In genomic region chr10:37434091-37434490, GRCh38 we compare ENCODE assay signal across 15 cellular contexts.
DNase-seq lines count a peak whose midpoint lies in the region; ATAC-seq, FAIRE-seq and TF ChIP-seq lines count a peak whose summit lies in the region.
"Had no signal": no experiment of that assay in that cellular context is flagged by ENCODE, and none has a peak within 500 bp of the region (broad histone marks: within the 10 kb centered on the region; RNA-seq: fewer than 3 reads in every experiment).

No MANE protein-coding gene starts in this region.

- no peaks in the 10 kb centered on the region for H3K9me1 ChIP-seq in K562 (ENCODE audit: control insufficient read depth, insufficient read depth, low read length)

- no peaks in the 10 kb centered on the region for H3K36me3 Mint-ChIP-seq in activated CD4-positive, alpha-beta T cell treated with anti-CD3 and anti-CD28 coated beads, Interleukin-2, amount 10 ng/mL, durations not matched to agents 24 days and 14 days (ENCODE audit: low read depth)
- H3K36me3 Mint-ChIP-seq: mesothelial cell of epicardium; stimulated activated effector memory CD8-positive, alpha-beta T cell treated with anti-CD3 and anti-CD28 coated beads, Interleukin-12 subunit alpha, Interleukin-12 subunit beta, amount 100 ng/mL, for 72 hours had no signal

- in situ Hi-C loops in K562 (cut with MboI): no loop called here

- TF ChIP-seq CTCF in SK-N-SH (IDR thresholded peaks at IDR 0.05) (peak; percentile 56), K562 (IDR thresholded peaks at IDR 0.05 in 2 of 3, conservative IDR thresholded peaks at IDR 0.05 in 1 of 3; ENCODE audit: insufficient read depth in 2 of 3, low read depth in 1 of 3, low read length in 3 of 3) (no peak)

- H3K4me1 ChIP-seq in SK-N-SH (ENCODE audit: control insufficient read depth in 1 of 2, insufficient read depth in 2 of 2, low read depth in 1 of 2, low read length in 1 of 2): no peaks in the 10 kb centered on the region
- no peaks in the 10 kb centered on the region for H3K4me1 ChIP-seq in K562 (replicated peaks in 1 of 2; ENCODE audit: control insufficient read depth in 2 of 2, insufficient read depth in 2 of 2, low read length in 2 of 2)
- H3K4me1 ChIP-seq: parathyroid adenoma, vagina had no signal

- H3K9me3 ChIP-seq in SK-N-SH: no peaks in the 10 kb centered on the region
- no peaks in the 10 kb centered on the region for H3K9me3 ChIP-seq in K562 (replicated peaks; ENCODE audit: control insufficient read depth, insufficient read depth, low read depth, low read length)
- H3K9me3 ChIP-seq: vagina had no signal

- H3K9me3 Mint-ChIP-seq in activated CD4-positive, alpha-beta T cell treated with anti-CD3 and anti-CD28 coated beads, Interleukin-2, amount 10 ng/mL, durations not matched to agents 24 days and 14 days: peaks cover 6% of the 10 kb centered on the region

- H3K36me3 ChIP-seq in SK-N-SH (replicated peaks in 1 of 2; ENCODE audit: control insufficient read depth in 1 of 2, insufficient read depth in 2 of 2, low read length in 1 of 2): no peaks in the 10 kb centered on the region
- H3K36me3 ChIP-seq in K562 (ENCODE audit: control insufficient read depth, insufficient read depth, low read length): no peaks in the 10 kb centered on the region
- H3K36me3 ChIP-seq: vagina, WERI-Rb-1 had no signal

- POLR2A ChIA-PET in SK-N-SH (lab: Yijun Ruan, JAX): no interaction called here
- POLR2A ChIA-PET in K562 (lab: Yijun Ruan, JAX): no interaction called here

- intact Hi-C loops in K562 (cut with micrococcal nuclease): no loop called here
- intact Hi-C loops in activated CD4-positive, alpha-beta T cell treated with anti-CD3 and anti-CD28 coated beads, Interleukin-2, amount 10 ng/mL, durations not matched to agents 24 days and 14 days (cut with micrococcal nuclease): no loop called here

- no peak overlapping the region for H3K27ac ChIP-seq in SK-N-SH (ENCODE audit: low read depth in 2 of 2, low read length in 1 of 2)
- H3K27ac ChIP-seq in K562 (ENCODE audit: extremely low read depth, low read depth, low read length): no peak overlapping the region
- H3K27ac ChIP-seq: coronary artery, parathyroid adenoma, vagina, WERI-Rb-1 had no signal

- CTCF ChIA-PET in SK-N-SH (lab: Yijun Ruan, JAX): no interaction called here
- CTCF ChIA-PET in K562 (lab: Yijun Ruan, JAX; ENCODE audit: low intra/inter-chr PET ratio): no interaction called here

- BruUV-seq in K562 (replicated peaks; lab: Mats Ljungman, UMichigan): no TSS peak

- H3F3A ChIP-seq in SK-N-SH (replicated peaks; ENCODE audit: insufficient read depth): no peaks in the 10 kb centered on the region

- ATAC-seq in SK-N-SH treated with all-trans-retinoic acid at 6 μM for 48 hours: no peak
- ATAC-seq in K562: no peak
- ATAC-seq: stimulated activated effector memory CD8-positive, alpha-beta T cell treated with anti-CD3 and anti-CD28 coated beads, Interleukin-12 subunit alpha, Interleukin-12 subunit beta, amount 100 ng/mL, for 72 hours had no signal

- H3K27me3 ChIP-seq in SK-N-SH (ENCODE audit: insufficient read depth) (no peaks in the 10 kb centered on the region), K562 (ENCODE audit: control insufficient read depth in 2 of 2, insufficient read depth in 2 of 2, low read length in 2 of 2) (no peaks in the 10 kb centered on the region)
- H3K27me3 ChIP-seq: vagina had no signal

- H3K4me3 ChIP-seq in SK-N-SH (ENCODE audit: low read depth in 2 of 2, low read length in 1 of 2) (no peak overlapping the region), K562 (no peak overlapping the region)
- H3K4me3 ChIP-seq: coronary artery, vagina had no signal

- no peaks in the 10 kb centered on the region for H3K9me2 ChIP-seq in SK-N-SH

- DNase-seq in SK-N-SH: no peak
- DNase-seq in NAMALWA (ENCODE audit: low spot score): peak; percentile 15
- no peak for DNase-seq in K562 (ENCODE audit: extremely low read depth in 1 of 4, low spot score in 3 of 4)
- DNase-seq in renal cortical epithelial cell (ENCODE audit: low read depth): peak; percentile 1
- DNase-seq in 8988T: no peak
- DNase-seq in activated CD4-positive, alpha-beta T cell treated with anti-CD3 and anti-CD28 coated beads, Interleukin-2, amount 10 ng/mL, durations not matched to agents 24 days and 14 days: no peak
- DNase-seq in T-helper 1 cell: no peak
- DNase-seq: NCI-H2107, WERI-Rb-1 had no signal

- no peak overlapping the region for H3K27ac Mint-ChIP-seq in activated CD4-positive, alpha-beta T cell treated with anti-CD3 and anti-CD28 coated beads, Interleukin-2, amount 10 ng/mL, durations not matched to agents 24 days and 14 days
- H3K27ac Mint-ChIP-seq: mesothelial cell of epicardium; stimulated activated effector memory CD8-positive, alpha-beta T cell treated with anti-CD3 and anti-CD28 coated beads, Interleukin-12 subunit alpha, Interleukin-12 subunit beta, amount 100 ng/mL, for 72 hours had no signal

- H3K4me2 ChIP-seq in SK-N-SH: no peak overlapping the region
- H3K4me2 ChIP-seq in K562 (ENCODE audit: insufficient read depth, low read length): no peak overlapping the region

- H3K79me2 ChIP-seq in SK-N-SH (ENCODE audit: insufficient read depth) (no peaks in the 10 kb centered on the region), K562 (ENCODE audit: control insufficient read depth, insufficient read depth, low read length) (no peaks in the 10 kb centered on the region)
- H3K79me2 ChIP-seq: parathyroid adenoma had no signal

- H4K20me1 ChIP-seq in SK-N-SH (ENCODE audit: insufficient read depth) (no peaks in the 10 kb centered on the region), K562 (replicated peaks; ENCODE audit: control insufficient read depth, insufficient read depth, low read length) (no peaks in the 10 kb centered on the region)

- no peaks in the 10 kb centered on the region for H3K4me1 Mint-ChIP-seq in activated CD4-positive, alpha-beta T cell treated with anti-CD3 and anti-CD28 coated beads, Interleukin-2, amount 10 ng/mL, durations not matched to agents 24 days and 14 days
- H3K4me1 Mint-ChIP-seq: mesothelial cell of epicardium; stimulated activated effector memory CD8-positive, alpha-beta T cell treated with anti-CD3 and anti-CD28 coated beads, Interleukin-12 subunit alpha, Interleukin-12 subunit beta, amount 100 ng/mL, for 72 hours had no signal

- H3K4me3 Mint-ChIP-seq in activated CD4-positive, alpha-beta T cell treated with anti-CD3 and anti-CD28 coated beads, Interleukin-2, amount 10 ng/mL, durations not matched to agents 24 days and 14 days: no peak overlapping the region
- H3K4me3 Mint-ChIP-seq: mesothelial cell of epicardium; stimulated activated effector memory CD8-positive, alpha-beta T cell treated with anti-CD3 and anti-CD28 coated beads, Interleukin-12 subunit alpha, Interleukin-12 subunit beta, amount 100 ng/mL, for 72 hours had no signal

- 5% methylated on average over 2 of the region's 2 CpGs for WGBS in SK-N-SH (ENCODE audit: low lambda C conversion rate)
- 0% methylated on average over 2 of the region's 2 CpGs for WGBS in K562 (ENCODE audit: insufficient coverage, low coverage, missing lambda C conversion rate)

- TF ChIP-seq POLR2A in K562 (conservative IDR thresholded peaks at IDR 0.05): no peak

- no peak for TF ChIP-seq EP300 in SK-N-SH (IDR thresholded peaks at IDR 0.05; ENCODE audit: borderline replicate concordance in 1 of 2, low read depth in 1 of 2, low read length in 1 of 2)
- no peak for TF ChIP-seq EP300 in K562 (IDR thresholded peaks at IDR 0.05; ENCODE audit: low read length)

- peak; percentile 48 for FAIRE-seq in K562 (lab: Jason Lieb, UNC)

- H3K27me3 Mint-ChIP-seq in activated CD4-positive, alpha-beta T cell treated with anti-CD3 and anti-CD28 coated beads, Interleukin-2, amount 10 ng/mL, durations not matched to agents 24 days and 14 days: no peaks in the 10 kb centered on the region

- H3K9ac ChIP-seq in SK-N-SH (no peak overlapping the region), K562 (ENCODE audit: insufficient read depth in 1 of 2, low read depth in 2 of 2, low read length in 2 of 2) (no peak overlapping the region)
- H3K9ac ChIP-seq: parathyroid adenoma had no signal

- peak; percentile 29; the same call in 1 of the 2 replicates for TF ChIP-seq RAD21 in SK-N-SH (IDR thresholded peaks at IDR 0.05; ENCODE audit: low read length)
- no peak; a peak in 1 of 4 replicates for TF ChIP-seq RAD21 in K562 (CRISPR knock-in tag; conservative IDR thresholded peaks at IDR 0.05 in 1 of 2, IDR thresholded peaks at IDR 0.05 in 1 of 2)

- H2AFZ ChIP-seq in SK-N-SH (ENCODE audit: low read depth) (no peak overlapping the region), K562 (ENCODE audit: low read depth, low read length) (no peak overlapping the region)
- H2AFZ ChIP-seq: parathyroid adenoma had no signal

TF ChIP-seq in SK-N-SH, 30 proteins besides CTCF, POLR2A, EP300 and RAD21 (continues in another document):
- TF ChIP-seq ELF1 (IDR thresholded peaks at IDR 0.05) (no peak), TCF12 (IDR thresholded peaks at IDR 0.05) (no peak), JUND (IDR thresholded peaks at IDR 0.05) (no peak)

TF ChIP-seq in SK-N-SH treated with all-trans-retinoic acid at 6 μM for 48 hours, 23 proteins besides CTCF, POLR2A, EP300 and RAD21 (continues in another document):
- TF ChIP-seq GLIS3 (CRISPR knock-in tag; IDR thresholded peaks at IDR 0.05) (no peak), ZFP30 (CRISPR knock-in tag; IDR thresholded peaks at IDR 0.05) (no peak)

TF ChIP-seq in K562, 482 proteins besides CTCF, POLR2A, EP300 and RAD21 (continues in another document):
- TF ChIP-seq TAL1 (IDR thresholded peaks at IDR 0.05) (no peak), ZNF655 (CRISPR knock-in tag; IDR thresholded peaks at IDR 0.05) (no peak), GTF2B (IDR thresholded peaks at IDR 0.05; ENCODE audit: extremely low read depth, insufficient read length) (no peak), NCOA4 (IDR thresholded peaks at IDR 0.05; ENCODE audit: partially characterized antibody) (no peak)

Comparison
In these comparisons a context has a peak if more than half of its experiments do, and no peak if none do; other contexts are left out.
1. DNase-seq: peak in NAMALWA (single experiment) and renal cortical epithelial cell (single experiment); none in SK-N-SH (single experiment), K562 (0 of 4), 8988T (single experiment), activated CD4-positive, alpha-beta T cell treated with anti-CD3 and anti-CD28 coated beads, Interleukin-2, amount 10 ng/mL, durations not matched to agents 24 days and 14 days (single experiment) and T-helper 1 cell (0 of 5).
2. Of the 27 proteins assayed by ChIP-seq in both K562 and SK-N-SH: peak only in K562: none; only in SK-N-SH: CTCF and RAD21; in both: none; in neither: 25.